12 cellular contexts compared by ENCODE assay signal in genomic region chr12:89927226-89927698, GRCh38.
DNase-seq lines count a peak whose midpoint lies in the region; ATAC-seq and TF ChIP-seq lines count a peak whose summit lies in the region.
"Had no signal": no experiment of that assay in that cellular context is flagged by ENCODE, and none has a peak within 500 bp of the region (broad histone marks: within the 10 kb centered on the region; RNA-seq: fewer than 3 reads in every experiment).

No MANE protein-coding gene starts in this region.

- H3K4me3 Mint-ChIP-seq in IgD-negative memory B cell = peak overlapping the region; percentile 84 to 91 (median 88)

- H3K27me3 ChIP-seq in lower lobe of right lung (ENCODE audit: low read depth) = no peaks in the 10 kb centered on the region
- H3K27me3 ChIP-seq in ovary = no peaks in the 10 kb centered on the region
- H3K27me3 ChIP-seq in HAP-1 (ENCODE audit: low read depth) = no peaks in the 10 kb centered on the region
- H3K27me3 ChIP-seq in WERI-Rb-1 (ENCODE audit: insufficient read depth, low read depth, severe bottlenecking) = no peaks in the 10 kb centered on the region
- H3K27me3 ChIP-seq: thyroid gland had no signal

- 93 to 99% (median 94%) methylated on average over 2 of the region's 2 CpGs for WGBS in ovary, 3 donors

- H3K27ac ChIP-seq in lower lobe of right lung = peak overlapping the region; percentile 8
- no peak overlapping the region for H3K27ac ChIP-seq in ovary
- no peak overlapping the region for H3K27ac ChIP-seq in WERI-Rb-1
- H3K27ac ChIP-seq: epithelial cell of prostate, parathyroid adenoma, thyroid gland had no signal

- H3K27ac Mint-ChIP-seq in IgD-negative memory B cell = peak overlapping the region; percentile 89 to 98 (median 91)

- intact Hi-C loops in lower lobe of right lung (cut with DNase I) = no loop called here
- intact Hi-C loops in ovary (cut with DNase I) = no loop called here

- H3K4me1 ChIP-seq in lower lobe of right lung (no peaks in the 10 kb centered on the region), ovary (ENCODE audit: insufficient read depth) (no peaks in the 10 kb centered on the region), HAP-1 (peaks cover 10% of the 10 kb centered on the region)
- H3K4me1 ChIP-seq: parathyroid adenoma, thyroid gland had no signal

- in situ Hi-C loops in HAP-1 (cut with MboI; ENCODE audit: low sequenced_read_pairs) = no loop called here

- peaks cover 3% of the 10 kb centered on the region for H3K36me3 Mint-ChIP-seq in IgD-negative memory B cell

- H3K4me3 ChIP-seq in lower lobe of right lung = no peak overlapping the region
- no peak overlapping the region for H3K4me3 ChIP-seq in ovary
- H3K4me3 ChIP-seq in HAP-1 = no peak overlapping the region
- no peak overlapping the region for H3K4me3 ChIP-seq in WERI-Rb-1 (ENCODE audit: low read depth, low read length)
- H3K4me3 ChIP-seq: thyroid gland had no signal

- peak; percentile 98 for ATAC-seq in GM21786 (IDR thresholded peaks at IDR 0.05; ENCODE audit: unreplicated experiment)
- ATAC-seq in lower lobe of right lung = peak; percentile 55 to 65

- H3K9me3 Mint-ChIP-seq in IgD-negative memory B cell = peaks cover 0 to 1% (median 0%) of the 10 kb centered on the region in 3 donors

- no peak for TF ChIP-seq CTCF in lower lobe of right lung (IDR thresholded peaks at IDR 0.05)
- no peak for TF ChIP-seq CTCF in ovary (IDR thresholded peaks at IDR 0.05)
- TF ChIP-seq CTCF in WERI-Rb-1 (IDR thresholded peaks at IDR 0.05; ENCODE audit: low read depth, low read length) = no peak

- H3K4me1 Mint-ChIP-seq in IgD-negative memory B cell = peaks cover 26 to 42% (median 29%) of the 10 kb centered on the region in 3 donors

- TF ChIP-seq EP300 in ovary (IDR thresholded peaks at IDR 0.05) = no peak

- peak; percentile 20 for TF ChIP-seq POLR2A in GM18526 (IDR thresholded peaks at IDR 0.05; ENCODE audit: extremely low read depth, insufficient read length)
- no peak for TF ChIP-seq POLR2A in ovary (IDR thresholded peaks at IDR 0.05)

- H3K27me3 Mint-ChIP-seq in IgD-negative memory B cell = no peaks in the 10 kb centered on the region

- DNase-seq in lower lobe of right lung (no peak), NCI-H1436 treated with DMSO at 0.1 percent for 48 hours (lab: John Stamatoyannopoulos, UW) (no peak), ovary (no peak), HAP-1 (ENCODE audit: low spot score in 2 of 2) (no peak), WERI-Rb-1 (no peak)
- DNase-seq: activated CD4-positive, alpha-beta T cell treated with anti-CD3 and anti-CD28 coated beads for 4 hours; thyroid gland had no signal

- no peaks in the 10 kb centered on the region for H3K9me3 ChIP-seq in lower lobe of right lung
- no peaks in the 10 kb centered on the region for H3K9me3 ChIP-seq in ovary
- H3K9me3 ChIP-seq in HAP-1 = no peaks in the 10 kb centered on the region
- no peaks in the 10 kb centered on the region for H3K9me3 ChIP-seq in WERI-Rb-1 (ENCODE audit: severe bottlenecking)
- H3K9me3 ChIP-seq: thyroid gland had no signal

- H3K36me3 ChIP-seq in lower lobe of right lung (no peaks in the 10 kb centered on the region), ovary (no peaks in the 10 kb centered on the region), HAP-1 (replicated peaks) (no peaks in the 10 kb centered on the region), WERI-Rb-1 (no peaks in the 10 kb centered on the region)
- H3K36me3 ChIP-seq: thyroid gland had no signal
